Comparison of ENCODE assay signal across 8 cellular contexts in the genomic region with DNA sequence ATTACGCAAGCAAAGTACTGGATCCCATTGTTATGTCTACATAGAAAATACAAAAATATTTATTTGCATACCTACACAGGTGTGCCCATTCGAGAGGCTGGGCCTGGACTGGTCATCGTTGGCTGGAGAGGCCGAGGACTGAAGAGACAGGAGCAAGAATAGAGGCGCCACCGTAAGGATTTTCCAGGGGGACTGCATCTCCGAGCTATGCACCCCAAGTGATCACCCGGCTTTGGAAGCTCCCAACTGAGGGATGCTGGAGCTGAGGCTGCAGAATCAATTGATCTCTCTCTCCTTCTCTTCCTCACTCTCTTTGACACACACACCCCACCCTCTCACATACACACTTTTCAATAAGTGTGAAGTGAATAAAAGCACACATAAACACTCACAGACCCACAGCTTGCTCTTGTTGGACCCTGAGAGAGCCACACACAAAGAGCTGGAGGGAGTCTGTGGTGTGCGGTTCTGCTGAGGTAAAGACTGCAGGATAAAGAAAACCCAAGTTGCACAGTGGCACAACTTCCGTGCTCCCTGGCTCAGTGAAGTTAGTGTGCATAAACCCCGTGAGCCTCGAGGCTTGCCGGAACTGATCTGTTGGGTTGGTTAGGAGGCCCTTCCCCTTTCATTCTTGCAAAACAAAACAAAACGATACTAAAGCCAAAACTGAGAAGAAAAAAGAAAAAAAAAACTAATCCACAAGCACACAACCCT. TPM values are rescaled to one million over a fixed set of nuclear protein-coding genes. Genes with fewer than 3 reads are reported as not detected.
DNase-seq lines count a peak whose midpoint lies in the region; ATAC-seq, FAIRE-seq and TF ChIP-seq lines count a peak whose summit lies in the region.

A gene with protein sequence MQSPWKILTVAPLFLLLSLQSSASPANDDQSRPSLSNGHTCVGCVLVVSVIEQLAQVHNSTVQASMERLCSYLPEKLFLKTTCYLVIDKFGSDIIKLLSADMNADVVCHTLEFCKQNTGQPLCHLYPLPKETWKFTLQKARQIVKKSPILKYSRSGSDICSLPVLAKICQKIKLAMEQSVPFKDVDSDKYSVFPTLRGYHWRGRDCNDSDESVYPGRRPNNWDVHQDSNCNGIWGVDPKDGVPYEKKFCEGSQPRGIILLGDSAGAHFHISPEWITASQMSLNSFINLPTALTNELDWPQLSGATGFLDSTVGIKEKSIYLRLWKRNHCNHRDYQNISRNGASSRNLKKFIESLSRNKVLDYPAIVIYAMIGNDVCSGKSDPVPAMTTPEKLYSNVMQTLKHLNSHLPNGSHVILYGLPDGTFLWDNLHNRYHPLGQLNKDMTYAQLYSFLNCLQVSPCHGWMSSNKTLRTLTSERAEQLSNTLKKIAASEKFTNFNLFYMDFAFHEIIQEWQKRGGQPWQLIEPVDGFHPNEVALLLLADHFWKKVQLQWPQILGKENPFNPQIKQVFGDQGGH (minus strand): TSS at position 544 of the 714 bp plus-strand sequence. CDS start 346 bp downstream, at position 198.

- H3K36me3 ChIP-seq in Peyer's patch (no peaks in the 10 kb centered on the region), mucosa of stomach (ENCODE audit: control insufficient read depth, insufficient read depth, low read length) (no peaks in the 10 kb centered on the region)

- H3K4me1 Mint-ChIP-seq in stimulated activated naive CD8-positive, alpha-beta T cell treated with anti-CD3 and anti-CD28 coated beads, Interleukin-15, Interleukin-2, amounts not matched to agents 100 ng/mL and 50 ng/mL, for 24 hours (ENCODE audit: low read depth), result peaks cover 87% of the 10 kb centered on the region

- H3K4me3 ChIP-seq in Peyer's patch (peak within 1 kb of the TSS; percentile 5 to 40 (median 33)), mucosa of stomach (ENCODE audit: low read length) (no peak within 1 kb of the TSS)

- H3K27ac Mint-ChIP-seq in stimulated activated naive CD8-positive, alpha-beta T cell treated with anti-CD3 and anti-CD28 coated beads, Interleukin-15, Interleukin-2, amounts not matched to agents 100 ng/mL and 50 ng/mL, for 24 hours, result peak within 1 kb of the TSS; percentile 92

- peak within 1 kb of the TSS; percentile 23 to 70 (median 66) for H3K27ac ChIP-seq in Peyer's patch

- peak in 1 of 2 donors; percentile 64 for TF ChIP-seq POLR2A in Peyer's patch (IDR thresholded peaks at IDR 0.05)

- peak within 1 kb of the TSS; percentile 10 for H3K9ac ChIP-seq in mucosa of stomach (ENCODE audit: low read length)

- H3K27me3 ChIP-seq in Peyer's patch (no peaks in the 10 kb centered on the region), mucosa of stomach (ENCODE audit: control insufficient read depth, insufficient read depth, low read length) (peaks cover 3% of the 10 kb centered on the region)

- no peaks in the 10 kb centered on the region for H3K27me3 Mint-ChIP-seq in stimulated activated naive CD8-positive, alpha-beta T cell treated with anti-CD3 and anti-CD28 coated beads, Interleukin-15, Interleukin-2, amounts not matched to agents 100 ng/mL and 50 ng/mL, for 24 hours

- H3K36me3 Mint-ChIP-seq in stimulated activated naive CD8-positive, alpha-beta T cell treated with anti-CD3 and anti-CD28 coated beads, Interleukin-15, Interleukin-2, amounts not matched to agents 100 ng/mL and 50 ng/mL, for 24 hours (ENCODE audit: low read depth), result peaks cover 3% of the 10 kb centered on the region

- TF ChIP-seq CTCF in GM10266 (IDR thresholded peaks at IDR 0.05; ENCODE audit: control insufficient read depth, insufficient read depth, low read depth, missing control alignments) (no peak), Peyer's patch (IDR thresholded peaks at IDR 0.05) (no peak)

- no peaks in the 10 kb centered on the region for H3K4me1 ChIP-seq in Peyer's patch
- H3K4me1 ChIP-seq in mucosa of stomach (ENCODE audit: control insufficient read depth, insufficient read depth, low read length), result no peaks in the 10 kb centered on the region

- H3K9me3 ChIP-seq in Peyer's patch (no peaks in the 10 kb centered on the region), mucosa of stomach (ENCODE audit: control insufficient read depth, low read length) (no peaks in the 10 kb centered on the region)

- FAIRE-seq in urothelium cell line (lab: Jason Lieb, UNC), result no peak

- in situ Hi-C loops in ACHN (cut with HindIII; ENCODE audit: low pct_ligation_motif_present, low pct_unique_long_range_greater_than_20kb, low sequenced_read_pairs), result no loop called here

- H3K4me3 Mint-ChIP-seq in stimulated activated naive CD8-positive, alpha-beta T cell treated with anti-CD3 and anti-CD28 coated beads, Interleukin-15, Interleukin-2, amounts not matched to agents 100 ng/mL and 50 ng/mL, for 24 hours, result peak within 1 kb of the TSS; percentile 87

- no peaks in the 10 kb centered on the region for H3K9me3 Mint-ChIP-seq in stimulated activated naive CD8-positive, alpha-beta T cell treated with anti-CD3 and anti-CD28 coated beads, Interleukin-15, Interleukin-2, amounts not matched to agents 100 ng/mL and 50 ng/mL, for 24 hours

- ATAC-seq in HG02623 (IDR thresholded peaks at IDR 0.05; ENCODE audit: unreplicated experiment), result peak; percentile 83

- DNase-seq in GM10266 (ENCODE audit: extremely low spot score) (peak; percentile 39), Peyer's patch (peak in 2 of 3 donors; percentile 89 to 93), urothelium cell line (ENCODE audit: low spot score) (no peak), ACHN (no peak)
- DNase-seq in activated effector memory CD4-positive, alpha-beta T cell treated with anti-CD3 and anti-CD28 coated beads, Interleukin-2, amount 50 U/mL, for 16 hours, result peak; percentile 83

RNA-seq across cellular contexts. Expression of the gene that starts here (rescaled TPM):
- 10 to 100 TPM; 33.3 to 60.2 (median 43.6) TPM for total RNA-seq in Peyer's patch

Comparison
In these comparisons a context has a peak if more than half of its experiments do, and no peak if none do; other contexts are left out.
1. DNase-seq: peak in GM10266 (single experiment), Peyer's patch (2 of 3) and activated effector memory CD4-positive, alpha-beta T cell treated with anti-CD3 and anti-CD28 coated beads, Interleukin-2, amount 50 U/mL, for 16 hours (single experiment); none in urothelium cell line (single experiment) and ACHN (single experiment).